ENCODE assay signal across 25 cellular contexts in the genomic region with DNA sequence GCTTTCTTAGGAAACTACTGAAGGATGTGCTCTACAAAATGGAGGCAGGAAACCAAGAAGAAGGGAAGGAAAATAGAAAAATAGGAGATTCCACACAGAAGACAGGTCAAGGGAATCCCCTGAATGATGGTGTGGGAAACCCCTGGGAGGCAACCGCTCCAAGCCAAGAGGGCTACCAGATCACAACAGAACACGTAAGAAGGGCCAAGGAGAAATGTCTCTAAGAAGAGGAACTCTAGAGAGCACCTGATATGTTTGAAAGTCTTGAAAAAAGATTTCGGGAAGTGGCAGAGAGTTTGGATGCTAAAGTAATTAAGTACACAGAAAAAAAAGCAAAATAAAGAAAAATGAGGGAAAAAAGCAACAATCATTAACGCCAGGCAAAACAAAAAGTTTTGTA. TPM values are rescaled to one million over a fixed set of nuclear protein-coding genes. Genes with fewer than 3 reads are reported as not detected.
DNase-seq lines count a peak whose midpoint lies in the region; ATAC-seq and TF ChIP-seq lines count a peak whose summit lies in the region.
"Had no signal": no experiment of that assay in that cellular context is flagged by ENCODE, and none has a peak within 500 bp of the region (broad histone marks: within the 10 kb centered on the region; RNA-seq: fewer than 3 reads in every experiment).

No MANE protein-coding gene starts in this region.

- POLR2A ChIA-PET in IMR-90 (lab: Charles Lee; ENCODE audit: unreplicated experiment): no interaction called here

- dilution Hi-C loops in IMR-90 (cut with HindIII; ENCODE audit: low sequenced_read_pairs, unreplicated experiment): no loop called here

- no TSS peak for BruUV-seq in IMR-90 (replicated peaks; lab: Mats Ljungman, UMichigan)

- H4K91ac ChIP-seq in IMR-90 (ENCODE audit: insufficient read depth, low read depth, low read length): peak overlapping the region; percentile 70; the same call in 1 of the 2 replicates

- whole genome bisulfite sequencing in IMR-90 (ENCODE audit: extremely low coverage in 2 of 2, insufficient read length in 1 of 2), 2 experiments: 100% methylated on average over 1 of the region's 4 CpGs; no CpG with 5 or more reads in 1 of the 2 experiments
- WGBS in gastroesophageal sphincter (ENCODE audit: low coverage in 1 of 2), 2 donors: 67 to 71% methylated on average over 1 to 3 of the region's 4 CpGs

- H3K9me1 ChIP-seq in IMR-90 (ENCODE audit: insufficient read depth, low read length): peaks cover 7% of the 10 kb centered on the region

- H3K36me3 ChIP-seq in ACC112 (ENCODE audit: insufficient read depth, low read length) (peaks cover 2% of the 10 kb centered on the region; the same call in 1 of the 2 replicates), IMR-90 (ENCODE audit: control insufficient read depth, insufficient read depth, low read length) (peaks cover 5% of the 10 kb centered on the region), neutrophil (peaks cover 16% of the 10 kb centered on the region), gastroesophageal sphincter (no peaks in the 10 kb centered on the region)
- H3K36me3 ChIP-seq: adrenal gland had no signal

- no peak for TF ChIP-seq EP300 in gastroesophageal sphincter (IDR thresholded peaks at IDR 0.05)

- no peaks in the 10 kb centered on the region for H3K27me3 ChIP-seq in ACC112 (ENCODE audit: insufficient read depth, low read length)
- H3K27me3 ChIP-seq in IMR-90 (ENCODE audit: control insufficient read depth, insufficient read depth, low read length): no peaks in the 10 kb centered on the region
- H3K27me3 ChIP-seq in neutrophil: no peaks in the 10 kb centered on the region
- no peaks in the 10 kb centered on the region for H3K27me3 ChIP-seq in gastroesophageal sphincter
- H3K27me3 ChIP-seq: adrenal gland, hepatocyte, stomach had no signal

- CTCF ChIA-PET in IMR-90 (lab: Yijun Ruan, JAX): no interaction called here

- no peak for TF ChIP-seq POLR2A in IMR-90 (IDR thresholded peaks at IDR 0.05; ENCODE audit: low read depth, low read length)
- TF ChIP-seq POLR2A in gastroesophageal sphincter (IDR thresholded peaks at IDR 0.05): no peak

- intact Hi-C loops in IMR-90 (cut with micrococcal nuclease): loop anchor here (10.0 kb wide), 2 partner anchors 284 to 524 kb away; partner anchors contain the start of gene DEK
- intact Hi-C loops in dendritic cell treated with granulocyte-macrophage colony-stimulating factor and Interleukin-4, amounts not matched to agents 40 ng/mL and 50 ng/mL, for 4 days (cut with micrococcal nuclease): loop anchor here (10.0 kb wide), 1 partner anchor 46 kb away; no protein-coding TSS in a partner anchor

- H3K4me1 ChIP-seq in ACC112 (ENCODE audit: control insufficient read depth, insufficient read depth, low read length, unreplicated experiment): peaks cover 28% of the 10 kb centered on the region
- H3K4me1 ChIP-seq in IMR-90 (ENCODE audit: control insufficient read depth, insufficient read depth, low read length): peaks cover 8% of the 10 kb centered on the region
- peaks cover 30 to 34% of the 10 kb centered on the region in 2 experiments for H3K4me1 ChIP-seq in neutrophil (ENCODE audit: control insufficient read depth in 1 of 2, insufficient read depth in 1 of 2, low read depth in 1 of 2, low read length in 1 of 2)
- H3K4me1 ChIP-seq in gastroesophageal sphincter: peaks cover 0 to 65% (median 0%) of the 10 kb centered on the region in 3 donors

- no peak overlapping the region for H3K4me3 Mint-ChIP-seq in dendritic cell treated with granulocyte-macrophage colony-stimulating factor and Interleukin-4, amounts not matched to agents 40 ng/mL and 50 ng/mL, for 4 days
- H3K4me3 Mint-ChIP-seq: activated CD8-positive, alpha-beta T cell treated with anti-CD3 and anti-CD28 coated beads, Interleukin-2, amount 10 ng/mL, durations not matched to agents 7 days and 5 days had no signal

- no peak overlapping the region for H3K9ac ChIP-seq in IMR-90 (ENCODE audit: low read depth, low read length)
- H3K9ac ChIP-seq: BLaER1 had no signal

- peaks cover 19% of the 10 kb centered on the region; the same call in 1 of the 2 replicates for H4K20me1 ChIP-seq in IMR-90 (ENCODE audit: insufficient read depth, low read length)

- H3K36me3 Mint-ChIP-seq in dendritic cell treated with granulocyte-macrophage colony-stimulating factor and Interleukin-4, amounts not matched to agents 40 ng/mL and 50 ng/mL, for 4 days (ENCODE audit: low read depth): peaks cover 38% of the 10 kb centered on the region

- no peak overlapping the region for H4K8ac ChIP-seq in IMR-90 (ENCODE audit: low read depth in 2 of 2, low read length in 2 of 2)

- H3K4ac ChIP-seq in IMR-90 (ENCODE audit: low read depth, low read length): peak overlapping the region; percentile 41; the same call in 1 of the 2 replicates

- H3K27ac ChIP-seq in ACC112 (ENCODE audit: low read depth, low read length) (0 out of 2 replicates have a peak overlapping the region, but pooled peaks have one; percentile 29), IMR-90 (ENCODE audit: insufficient read depth, low read length) (no peak overlapping the region), neutrophil (peak overlapping the region; percentile 46), gastroesophageal sphincter (no peak overlapping the region)
- H3K27ac ChIP-seq: adrenal gland, BLaER1, hepatocyte had no signal

- H2BK15ac ChIP-seq in IMR-90 (ENCODE audit: low read depth, low read length): peak overlapping the region; percentile 86; the same call in 2 of the 3 replicates

- ATAC-seq in IMR-90 (ENCODE audit: low read depth): no peak
- ATAC-seq in gastroesophageal sphincter: no peak
- ATAC-seq: activated CD4-positive, CD25-positive, alpha-beta regulatory T cell treated with anti-CD3 and anti-CD28 coated beads, Interleukin-2, amount 50 U/mL, for 24 hours; activated CD8-positive, alpha-beta T cell treated with anti-CD3 and anti-CD28 coated beads, Interleukin-2, amount 10 ng/mL, durations not matched to agents 7 days and 5 days had no signal

- H3K9me3 ChIP-seq in IMR-90 (ENCODE audit: control insufficient read depth, insufficient read depth, low read length) (no peaks in the 10 kb centered on the region), neutrophil (no peaks in the 10 kb centered on the region), gastroesophageal sphincter (no peaks in the 10 kb centered on the region)
- H3K9me3 ChIP-seq: adrenal gland, stomach had no signal

- H3K56ac ChIP-seq in IMR-90 (ENCODE audit: extremely low read depth, insufficient read depth, low read length): no peak overlapping the region

- H3K4me1 Mint-ChIP-seq in dendritic cell treated with granulocyte-macrophage colony-stimulating factor and Interleukin-4, amounts not matched to agents 40 ng/mL and 50 ng/mL, for 4 days (ENCODE audit: low read depth): peaks cover 33% of the 10 kb centered on the region

- H2BK20ac ChIP-seq in IMR-90 (ENCODE audit: low read depth, low read length): 0 out of 2 replicates have a peak overlapping the region, but pooled peaks have one; percentile 20

- peak overlapping the region; percentile 86 for H3K18ac ChIP-seq in IMR-90 (ENCODE audit: low read depth, low read length)

- H2AK5ac ChIP-seq in IMR-90 (ENCODE audit: low read depth, low read length): peak overlapping the region; percentile 23; the same call in 1 of the 2 replicates

- H2BK5ac ChIP-seq in IMR-90 (ENCODE audit: low read depth, low read length, poor library complexity, severe bottlenecking): peak overlapping the region; percentile 24

- H3K4me3 ChIP-seq in ACC112 (ENCODE audit: low read depth, low read length) (no peak overlapping the region), IMR-90 (ENCODE audit: insufficient read depth, low read depth, low read length) (no peak overlapping the region), neutrophil (ENCODE audit: low read depth in 1 of 2, low read length in 1 of 2) (no peak overlapping the region), gastroesophageal sphincter (no peak overlapping the region)
- H3K4me3 ChIP-seq: adrenal gland, BLaER1, hepatocyte, stomach had no signal

- no peak for TF ChIP-seq RAD21 in IMR-90 (IDR thresholded peaks at IDR 0.05; ENCODE audit: low read length)

- H2AFZ ChIP-seq in ACC112 (ENCODE audit: low read length, unreplicated experiment) (no peak overlapping the region), IMR-90 (replicated peaks; ENCODE audit: low read length, poor library complexity) (no peak overlapping the region)
- H2AFZ ChIP-seq: hepatocyte had no signal

- DNase-seq in IMR-90 (no peak), NCI-H510A treated with DMSO at 0.1 percent for 48 hours (lab: John Stamatoyannopoulos, UW) (no peak), NCI-H187 treated with DMSO at 0.1 percent for 48 hours (lab: John Stamatoyannopoulos, UW) (no peak), hepatic stellate cell (ENCODE audit: low spot score) (no peak)
- DNase-seq: ACHN; activated CD8-positive, alpha-beta T cell treated with anti-CD3 and anti-CD28 coated beads, Interleukin-2, amount 10 ng/mL, durations not matched to agents 7 days and 5 days; activated naive CD4-positive, alpha-beta T cell; adrenal gland; cortex of kidney; KG1; NCI-H1930; NCI-H2227 treated with DMSO at 0.1 percent for 48 hours; NCI-H82; nucleus accumbens; Right ventricle myocardium superior; stimulated activated CD4-positive, alpha-beta T cell treated with anti-CD3 and anti-CD28 coated beads, Interleukin-4, amount 100 ng/mL, for 24 hours; stomach; T1000 had no signal

- H2BK120ac ChIP-seq in IMR-90 (ENCODE audit: low read depth, low read length): 0 out of 2 replicates have a peak overlapping the region, but pooled peaks have one; percentile 5

- H3K79me1 ChIP-seq in IMR-90 (ENCODE audit: low read depth in 1 of 2, low read length in 2 of 2): peaks cover 16 to 52% of the 10 kb centered on the region in 2 experiments

- H3K27ac Mint-ChIP-seq in dendritic cell treated with granulocyte-macrophage colony-stimulating factor and Interleukin-4, amounts not matched to agents 40 ng/mL and 50 ng/mL, for 4 days: peak overlapping the region; percentile 4
- H3K27ac Mint-ChIP-seq: activated CD8-positive, alpha-beta T cell treated with anti-CD3 and anti-CD28 coated beads, Interleukin-2, amount 10 ng/mL, durations not matched to agents 7 days and 5 days had no signal

- H3K4me2 ChIP-seq in IMR-90 (ENCODE audit: low read depth, low read length): peak overlapping the region; percentile 56; the same call in 1 of the 2 replicates
- H3K4me2 ChIP-seq: BLaER1, hepatocyte had no signal

- peaks cover 35% of the 10 kb centered on the region for H3K79me2 ChIP-seq in ACC112 (ENCODE audit: control insufficient read depth, insufficient read depth, low read length, unreplicated experiment)

- H3K14ac ChIP-seq in IMR-90 (replicated peaks; ENCODE audit: low read depth, low read length): peak overlapping the region; percentile 53; the same call in 1 of the 2 replicates

- peak overlapping the region; percentile 96 for H4K5ac ChIP-seq in IMR-90 (ENCODE audit: low read depth, low read length)

- in situ Hi-C loops in IMR-90 (cut with MboI; ENCODE audit: low sequenced_read_pairs): loop anchor here (10.0 kb wide), 2 partner anchors 116 to 146 kb away; no protein-coding TSS in a partner anchor

- H3K27me3 Mint-ChIP-seq in dendritic cell treated with granulocyte-macrophage colony-stimulating factor and Interleukin-4, amounts not matched to agents 40 ng/mL and 50 ng/mL, for 4 days: no peaks in the 10 kb centered on the region

- peak overlapping the region; percentile 56; the same call in 1 of the 2 replicates for H3K23ac ChIP-seq in IMR-90 (ENCODE audit: low read depth, low read length)

- H3K9me3 Mint-ChIP-seq in dendritic cell treated with granulocyte-macrophage colony-stimulating factor and Interleukin-4, amounts not matched to agents 40 ng/mL and 50 ng/mL, for 4 days: no peaks in the 10 kb centered on the region

- TF ChIP-seq CTCF in IMR-90 (conservative IDR thresholded peaks at IDR 0.05; ENCODE audit: low read depth, low read length) (no peak), neutrophil (IDR thresholded peaks at IDR 0.05) (no peak), gastroesophageal sphincter (IDR thresholded peaks at IDR 0.05) (no peak)

- no peak overlapping the region for H2AK9ac ChIP-seq in IMR-90 (replicated peaks; ENCODE audit: low read depth, low read length, poor library complexity)

RNA-seq across cellular contexts. Expression of gene KIF13A, which starts 7.1 kb away (rescaled TPM):
- total RNA-seq in IMR-90 (2012; rRNA removed) (51.8 and 53.0 TPM in 2 replicates), gastroesophageal sphincter (10 to 100 TPM; 67.7 to 98.9 (median 84.1) TPM)
- 22.5 and 23.3 TPM in 2 replicates for polyA plus RNA-seq in IMR-90 (2012; rRNA removed)
- polyA plus RNA-seq in IMR-90 (2012; cell fraction: cytosol; rRNA removed): 8.8 and 10.9 TPM in 2 replicates
- 8.3 and 25.8 TPM in 2 replicates for polyA plus RNA-seq in IMR-90 (2012; cell fraction: nucleus; rRNA removed; ENCODE audit: low replicate concordance)
- total RNA-seq: activated CD8-positive, alpha-beta T cell treated with anti-CD3 and anti-CD28 coated beads, Interleukin-2, amount 10 ng/mL, durations not matched to agents 7 days and 5 days had no signal

Comparison
In these comparisons a context has a peak if more than half of its experiments do, and no peak if none do; other contexts are left out.
1. H3K27ac ChIP-seq: peak in ACC112 (single experiment) and neutrophil (single experiment); none in IMR-90 (single experiment) and gastroesophageal sphincter (0 of 4).